8 cellular contexts compared by ENCODE assay signal in genomic region chr11:126480410-126481302, GRCh38.
DNase-seq lines count a peak whose midpoint lies in the region; ATAC-seq and TF ChIP-seq lines count a peak whose summit lies in the region.

No MANE protein-coding gene starts in this region.

- H3K36me3 Mint-ChIP-seq in activated T-helper 17 cell treated with anti-CD3 and anti-CD28 coated beads, Interleukin-2, amount 50 U/mL, for 72 hours (ENCODE audit: low read depth): no peaks in the 10 kb centered on the region
- no peaks in the 10 kb centered on the region for H3K36me3 Mint-ChIP-seq in neural progenitor cell

- H3K27ac Mint-ChIP-seq in activated T-helper 17 cell treated with anti-CD3 and anti-CD28 coated beads, Interleukin-2, amount 50 U/mL, for 72 hours: peak overlapping the region; percentile 18
- peak overlapping the region; percentile 92 for H3K27ac Mint-ChIP-seq in neural progenitor cell
- peak overlapping the region; percentile 80 to 89 for H3K27ac Mint-ChIP-seq in stimulated activated naive CD8-positive, alpha-beta T cell treated with anti-CD3 and anti-CD28 coated beads, Interleukin-15, amount 100 ng/mL, for 72 hours

- H3K27me3 ChIP-seq in neural progenitor cell: no peaks in the 10 kb centered on the region

- H3K4me1 Mint-ChIP-seq in activated T-helper 17 cell treated with anti-CD3 and anti-CD28 coated beads, Interleukin-2, amount 50 U/mL, for 72 hours: no peaks in the 10 kb centered on the region
- peaks cover 56% of the 10 kb centered on the region for H3K4me1 Mint-ChIP-seq in neural progenitor cell
- peaks cover 26% of the 10 kb centered on the region for H3K4me1 Mint-ChIP-seq in stimulated activated naive CD8-positive, alpha-beta T cell treated with anti-CD3 and anti-CD28 coated beads, Interleukin-15, amount 100 ng/mL, for 72 hours

- no peaks in the 10 kb centered on the region for H3K27me3 Mint-ChIP-seq in activated T-helper 17 cell treated with anti-CD3 and anti-CD28 coated beads, Interleukin-2, amount 50 U/mL, for 72 hours
- H3K27me3 Mint-ChIP-seq in neural progenitor cell (ENCODE audit: insufficient read depth, low read depth): no peaks in the 10 kb centered on the region
- no peaks in the 10 kb centered on the region for H3K27me3 Mint-ChIP-seq in stimulated activated naive CD8-positive, alpha-beta T cell treated with anti-CD3 and anti-CD28 coated beads, Interleukin-15, amount 100 ng/mL, for 72 hours

- H3K4me2 ChIP-seq in neural progenitor cell: peak overlapping the region; percentile 15

- H3K4me3 Mint-ChIP-seq in activated T-helper 17 cell treated with anti-CD3 and anti-CD28 coated beads, Interleukin-2, amount 50 U/mL, for 72 hours: peak overlapping the region; percentile 48
- peak overlapping the region; percentile 57 for H3K4me3 Mint-ChIP-seq in neural progenitor cell
- peak overlapping the region; percentile 61 to 77 for H3K4me3 Mint-ChIP-seq in stimulated activated naive CD8-positive, alpha-beta T cell treated with anti-CD3 and anti-CD28 coated beads, Interleukin-15, amount 100 ng/mL, for 72 hours

- peak; percentile 68 for ATAC-seq in GM21723 (IDR thresholded peaks at IDR 0.05; ENCODE audit: unreplicated experiment)
- ATAC-seq in activated T-helper 17 cell treated with anti-CD3 and anti-CD28 coated beads, Interleukin-2, amount 50 U/mL, for 72 hours (replicated peaks): peak; percentile 86
- ATAC-seq in stimulated activated naive CD8-positive, alpha-beta T cell treated with anti-CD3 and anti-CD28 coated beads, Interleukin-15, amount 100 ng/mL, for 72 hours: peak; percentile 68

- H4K20me1 ChIP-seq in neural progenitor cell (ENCODE audit: low read depth): no peaks in the 10 kb centered on the region

- peaks cover 43% of the 10 kb centered on the region for H3K4me1 ChIP-seq in neural progenitor cell

- no peak overlapping the region for H3K4me3 ChIP-seq in neural progenitor cell

- peak overlapping the region; percentile 93 for H2AFZ ChIP-seq in neural progenitor cell (replicated peaks)

- no peaks in the 10 kb centered on the region for H3K9me3 ChIP-seq in neural progenitor cell (ENCODE audit: low read depth)

- DNase-seq in DMS53 (lab: John Stamatoyannopoulos, UW): peak; percentile 89
- peak; percentile 93 to 95 for DNase-seq in Kasumi-1 (lab: John Stamatoyannopoulos, UW)
- peak; percentile 84 for DNase-seq in RPMI8226
- peak; percentile 80 for DNase-seq in fibroblast of the conjunctiva (ENCODE audit: low read depth)
- peak; percentile 91 for DNase-seq in neural progenitor cell (ENCODE audit: low spot score)
- DNase-seq in stimulated activated naive CD8-positive, alpha-beta T cell treated with anti-CD3 and anti-CD28 coated beads, Interleukin-15, amount 100 ng/mL, for 72 hours: peak; percentile 64 to 74

- H3K79me2 ChIP-seq in neural progenitor cell (ENCODE audit: low read depth): no peaks in the 10 kb centered on the region

- TF ChIP-seq CTCF in neural progenitor cell (IDR thresholded peaks at IDR 0.05): peak; percentile 95

- no peak overlapping the region for H3K27ac ChIP-seq in neural progenitor cell

- H3F3A ChIP-seq in neural progenitor cell (ENCODE audit: low read depth): peaks cover 14% of the 10 kb centered on the region

- no peaks in the 10 kb centered on the region for H3K36me3 ChIP-seq in neural progenitor cell

- H3K9ac ChIP-seq in neural progenitor cell: no peak overlapping the region

- H3K9me3 Mint-ChIP-seq in activated T-helper 17 cell treated with anti-CD3 and anti-CD28 coated beads, Interleukin-2, amount 50 U/mL, for 72 hours: no peaks in the 10 kb centered on the region
- no peaks in the 10 kb centered on the region for H3K9me3 Mint-ChIP-seq in neural progenitor cell
- H3K9me3 Mint-ChIP-seq in stimulated activated naive CD8-positive, alpha-beta T cell treated with anti-CD3 and anti-CD28 coated beads, Interleukin-15, amount 100 ng/mL, for 72 hours: no peaks in the 10 kb centered on the region

Comparison
In these comparisons a context has a peak if more than half of its experiments do, and no peak if none do; other contexts are left out.
1. H3K27ac Mint-ChIP-seq: peak in every context shown above with its lines; median percentile 92 in neural progenitor cell; 84 in stimulated activated naive CD8-positive, alpha-beta T cell treated with anti-CD3 and anti-CD28 coated beads, Interleukin-15, amount 100 ng/mL, for 72 hours; 18 in activated T-helper 17 cell treated with anti-CD3 and anti-CD28 coated beads, Interleukin-2, amount 50 U/mL, for 72 hours.